ENCODE assay signal across 8 cellular contexts in genomic region chr1:24727490-24728214, GRCh38. TPM values are rescaled to one million over a fixed set of nuclear protein-coding genes. Genes with fewer than 3 reads are reported as not detected.
DNase-seq lines count a peak whose midpoint lies in the region; ATAC-seq and TF ChIP-seq lines count a peak whose summit lies in the region.

No MANE protein-coding gene starts in this region.

- H3K9me3 ChIP-seq in HAP-1: no peaks in the 10 kb centered on the region

- TF ChIP-seq POLR2A in NB4 (IDR thresholded peaks at IDR 0.05; ENCODE audit: extremely low read depth, insufficient read length): no peak

- no peaks in the 10 kb centered on the region for H3K27me3 Mint-ChIP-seq in natural killer cell treated with Interleukin-12 subunit alpha and Interleukin-12 subunit beta and Interleukin-15 and Interleukin-18, amount 100 ng/mL, for 72 hours

- no peaks in the 10 kb centered on the region for H3K27me3 ChIP-seq in HAP-1 (ENCODE audit: low read depth)

- H3K36me3 ChIP-seq in HAP-1 (replicated peaks): no peaks in the 10 kb centered on the region

- no peak overlapping the region for H3K27ac Mint-ChIP-seq in natural killer cell treated with Interleukin-12 subunit alpha and Interleukin-12 subunit beta and Interleukin-15 and Interleukin-18, amount 100 ng/mL, for 72 hours

- peaks cover 0 to 2% of the 10 kb centered on the region in 2 donors for H3K4me1 Mint-ChIP-seq in natural killer cell treated with Interleukin-12 subunit alpha and Interleukin-12 subunit beta and Interleukin-15 and Interleukin-18, amount 100 ng/mL, for 72 hours (ENCODE audit: low read depth in 2 of 2)

- H3K4me3 Mint-ChIP-seq in natural killer cell treated with Interleukin-12 subunit alpha and Interleukin-12 subunit beta and Interleukin-15 and Interleukin-18, amount 100 ng/mL, for 72 hours: no peak overlapping the region

- DNase-seq in GM04503 (ENCODE audit: low read depth) (peak; percentile 76), NB4 (ENCODE audit: low read depth) (peak; percentile 84), dermis blood vessel endothelial cell (peak; percentile 63), OCI-M2 (lab: John Stamatoyannopoulos, UW; ENCODE audit: unreplicated experiment) (no peak), HAP-1 (ENCODE audit: low spot score in 2 of 2) (no peak), NCI-H1048 (lab: John Stamatoyannopoulos, UW) (no peak)
- DNase-seq in natural killer cell treated with Interleukin-12 subunit alpha and Interleukin-12 subunit beta and Interleukin-15 and Interleukin-18, amount 100 ng/mL, for 72 hours (ENCODE audit: low spot score): no peak

- H3K9me3 Mint-ChIP-seq in natural killer cell treated with Interleukin-12 subunit alpha and Interleukin-12 subunit beta and Interleukin-15 and Interleukin-18, amount 100 ng/mL, for 72 hours: no peaks in the 10 kb centered on the region

- no peaks in the 10 kb centered on the region for H3K4me1 ChIP-seq in HAP-1

- in situ Hi-C loops in HAP-1 (cut with MboI; ENCODE audit: low sequenced_read_pairs): no loop called here

- ATAC-seq in GM21786 (IDR thresholded peaks at IDR 0.05; ENCODE audit: unreplicated experiment): peak; percentile 81
- ATAC-seq in natural killer cell treated with Interleukin-12 subunit alpha and Interleukin-12 subunit beta and Interleukin-15 and Interleukin-18, amount 100 ng/mL, for 72 hours: peak; percentile 48 to 56

- H3K4me3 ChIP-seq in NB4 (ENCODE audit: low read depth, low read length): no peak overlapping the region
- no peak overlapping the region for H3K4me3 ChIP-seq in HAP-1

- H3K36me3 Mint-ChIP-seq in natural killer cell treated with Interleukin-12 subunit alpha and Interleukin-12 subunit beta and Interleukin-15 and Interleukin-18, amount 100 ng/mL, for 72 hours: no peaks in the 10 kb centered on the region

- no peak for TF ChIP-seq CTCF in NB4 (IDR thresholded peaks at IDR 0.05; ENCODE audit: low read depth, low read length)

RNA-seq across cellular contexts. Expression of gene CLIC4, which starts 17.6 kb away (rescaled TPM):
- total RNA-seq in dermis blood vessel endothelial cell: 262 and 338 TPM in 2 replicates
- total RNA-seq in natural killer cell treated with Interleukin-12 subunit alpha and Interleukin-12 subunit beta and Interleukin-15 and Interleukin-18, amount 100 ng/mL, for 72 hours: 10 to 100 TPM; 11.0 to 14.0 TPM

Comparison
In these comparisons a context has a peak if more than half of its experiments do, and no peak if none do; other contexts are left out.
1. DNase-seq: peak in GM04503 (single experiment), NB4 (single experiment) and dermis blood vessel endothelial cell (single experiment); none in natural killer cell treated with Interleukin-12 subunit alpha and Interleukin-12 subunit beta and Interleukin-15 and Interleukin-18, amount 100 ng/mL, for 72 hours (single experiment), OCI-M2 (single experiment), HAP-1 (0 of 2) and NCI-H1048 (single experiment).
2. RNA of gene CLIC4, which starts 17.6 kb away (total RNA-seq): 262 to 338 TPM in dermis blood vessel endothelial cell; 11.0 to 14.0 TPM in natural killer cell treated with Interleukin-12 subunit alpha and Interleukin-12 subunit beta and Interleukin-15 and Interleukin-18, amount 100 ng/mL, for 72 hours; every median in the first group is over 10 times any median in the second.